Comparison of ENCODE assay signal across 19 cellular contexts in genomic region chr18:32450026-32450681, GRCh38. TPM values are rescaled to one million over a fixed set of nuclear protein-coding genes. Genes with fewer than 3 reads are reported as not detected.
DNase-seq lines count a peak whose midpoint lies in the region; ATAC-seq, FAIRE-seq and TF ChIP-seq lines count a peak whose summit lies in the region.
"Had no signal": no experiment of that assay in that cellular context is flagged by ENCODE, and none has a peak within 500 bp of the region (broad histone marks: within the 10 kb centered on the region; RNA-seq: fewer than 3 reads in every experiment).

No MANE protein-coding gene starts in this region.

- no peak overlapping the region for H3K9ac ChIP-seq in H1 (replicated peaks in 1 of 4; ENCODE audit: extremely low read depth in 1 of 4, low read depth in 3 of 4, low read length in 3 of 4)
- no peak overlapping the region for H3K9ac ChIP-seq in mesenchymal stem cell (ENCODE audit: low read length)
- no peak overlapping the region for H3K9ac ChIP-seq in H9 (ENCODE audit: extremely low read depth, insufficient read length, low read length)

- H3K36me3 Mint-ChIP-seq in H9 (ENCODE audit: insufficient read depth in 1 of 3, low read depth in 3 of 3): no peaks in the 10 kb centered on the region
- H3K36me3 Mint-ChIP-seq: CD14-positive monocyte had no signal

- 94% methylated on average over 3 of the region's 3 CpGs; no CpG with 5 or more reads in 1 of the 2 experiments for WGBS in H1 (ENCODE audit: extremely low coverage in 1 of 2, insufficient coverage in 1 of 2, insufficient read length in 1 of 2, insufficient replicate concordance in 2 of 2, low coverage in 1 of 2, low lambda C conversion rate in 2 of 2, missing lambda C conversion rate in 1 of 2), 2 experiments
- WGBS in mesenchymal stem cell: 98% methylated on average over 3 of the region's 3 CpGs
- no CpG with 5 or more reads among the region's 3 CpGs for WGBS in H9 (ENCODE audit: extremely low coverage, insufficient read length, low lambda C conversion rate)

- no peak for TF ChIP-seq POLR2A in H1 (IDR thresholded peaks at IDR 0.05; ENCODE audit: control extremely low read depth in 1 of 2, low read depth in 2 of 2, low read length in 2 of 2)

- no peak overlapping the region for H2BK5ac ChIP-seq in H1 (ENCODE audit: low read depth, low read length)
- no peak overlapping the region for H2BK5ac ChIP-seq in mesenchymal stem cell (ENCODE audit: low read depth, low read length, poor library complexity, severe bottlenecking)
- no peak overlapping the region for H2BK5ac ChIP-seq in H9 (ENCODE audit: insufficient read length, low read length)

- POLR2A ChIA-PET in H1 (lab: Charles Lee; ENCODE audit: partially characterized antibody): interaction anchor here (0.9 kb wide), 1 partner anchor 31 kb away, joined by 3 read pairs; no protein-coding TSS in a partner anchor

- H3K36me3 ChIP-seq in H1 (ENCODE audit: control insufficient read depth in 2 of 4, insufficient read depth in 4 of 4, low read length in 3 of 4) (no peaks in the 10 kb centered on the region), mesenchymal stem cell (ENCODE audit: control insufficient read depth in 1 of 2, insufficient read depth in 2 of 2, low read depth in 1 of 2, low read length in 2 of 2) (no peaks in the 10 kb centered on the region)
- H3K36me3 ChIP-seq: MG63 had no signal

- H3K4me2 ChIP-seq in H1 (ENCODE audit: insufficient read depth in 1 of 2, low read depth in 2 of 2, low read length in 2 of 2): no peak overlapping the region
- H3K4me2 ChIP-seq in mesenchymal stem cell (ENCODE audit: low read length, poor library complexity, severe bottlenecking): no peak overlapping the region
- H3K4me2 ChIP-seq in H9 (ENCODE audit: insufficient read depth, insufficient read length, low read length): no peak overlapping the region
- H3K4me2 ChIP-seq: GM23338, PC-9 had no signal

- H3K4me1 Mint-ChIP-seq in H9: 0 out of 4 replicates have a peak, but pooled peaks cover 0 to 3% of the 10 kb centered on the region in 2 experiments

- TF ChIP-seq CTCF in H1 (IDR thresholded peaks at IDR 0.05; ENCODE audit: control extremely low read depth in 1 of 3, insufficient read depth in 1 of 3, low read depth in 1 of 3, low read length in 3 of 3): no peak
- no peak for TF ChIP-seq CTCF in H9 (conservative IDR thresholded peaks at IDR 0.05)

- H3K18ac ChIP-seq in H1 (ENCODE audit: extremely low read depth, low read length) (no peak overlapping the region), mesenchymal stem cell (ENCODE audit: low read depth in 1 of 2, low read length in 2 of 2) (no peak overlapping the region), H9 (ENCODE audit: insufficient read length, low read depth, low read length) (no peak overlapping the region)

- H3K27ac ChIP-seq in H1 (ENCODE audit: low read depth, low read length) (no peak overlapping the region), mesenchymal stem cell (ENCODE audit: low read length, poor library complexity, severe bottlenecking) (no peak overlapping the region), H9 (ENCODE audit: insufficient read length, low read depth, low read length) (no peak overlapping the region)
- H3K27ac ChIP-seq: PC-9 had no signal

- H4K5ac ChIP-seq in H1 (ENCODE audit: insufficient read length, low read depth, low read length): no peak overlapping the region
- H4K5ac ChIP-seq in H9 (ENCODE audit: insufficient read length, low read depth, low read length): no peak overlapping the region

- H3K9me3 ChIP-seq in H1 (ENCODE audit: insufficient read depth in 2 of 2, low read depth in 1 of 2, low read length in 1 of 2) (no peaks in the 10 kb centered on the region), mesenchymal stem cell (ENCODE audit: control insufficient read depth, low read length) (no peaks in the 10 kb centered on the region), H9 (ENCODE audit: control insufficient read depth, low read depth, low read length) (no peaks in the 10 kb centered on the region)
- H3K9me3 ChIP-seq: MG63 had no signal

- no peak overlapping the region for H2AK5ac ChIP-seq in H1 (ENCODE audit: low read depth, low read length)
- no peak overlapping the region for H2AK5ac ChIP-seq in mesenchymal stem cell (ENCODE audit: low read length, severe bottlenecking)
- H2AK5ac ChIP-seq in H9 (ENCODE audit: insufficient read length, low read length): no peak overlapping the region

- H3K4ac ChIP-seq in H1 (replicated peaks; ENCODE audit: insufficient read length, low read depth, low read length): no peak overlapping the region
- no peak overlapping the region for H3K4ac ChIP-seq in mesenchymal stem cell (ENCODE audit: low read depth in 1 of 2, low read length in 2 of 2)
- H3K4ac ChIP-seq in H9 (ENCODE audit: low read depth, low read length): no peak overlapping the region

- H3K23me2 ChIP-seq in H1 (ENCODE audit: low read depth, low read length) (no peaks in the 10 kb centered on the region), H9 (ENCODE audit: insufficient read length, low read depth, low read length, poor library complexity, severe bottlenecking) (no peaks in the 10 kb centered on the region)

- TF ChIP-seq RAD21 in H1 (IDR thresholded peaks at IDR 0.05 in 1 of 2, conservative IDR thresholded peaks at IDR 0.05 in 1 of 2; ENCODE audit: low read depth in 2 of 2, low read length in 2 of 2): no peak

- CTCF ChIA-PET in H1 (lab: Charles Lee; ENCODE audit: partially characterized antibody): interaction anchor here (0.6 to 2.8 kb wide), 6 partner anchors 10 to 381 kb away, joined by 3 to 27 read pairs (median 4); no protein-coding TSS in a partner anchor

- DNase-seq in HCEC 1CT (peak; percentile 70), NCI-H82 treated with DMSO at 0.1 percent for 48 hours (lab: John Stamatoyannopoulos, UW; ENCODE audit: unreplicated experiment) (peak; percentile 56), H1 (ENCODE audit: low read depth in 1 of 2, low spot score in 2 of 2) (no peak), mesenchymal stem cell (peak; percentile 30), H9 (no peak), CD1c-positive myeloid dendritic cell (ENCODE audit: extremely low spot score) (no peak)
- DNase-seq: COR-L47, MG63, NCI-H1105, NCI-H2081, NCI-H2171 treated with DMSO at 0.1 percent for 48 hours, NCI-H446, NCI-H748 treated with DMSO at 0.1 percent for 48 hours, PC-9 had no signal

- H3K4me1 ChIP-seq in H1 (replicated peaks in 1 of 4; ENCODE audit: control insufficient read depth in 3 of 4, insufficient read depth in 4 of 4, low read length in 3 of 4) (no peaks in the 10 kb centered on the region; a peak in 1 of 7 replicates), mesenchymal stem cell (ENCODE audit: control insufficient read depth, insufficient read depth, low read depth, low read length) (no peaks in the 10 kb centered on the region), H9 (ENCODE audit: insufficient read depth, low read length) (peaks cover 2% of the 10 kb centered on the region; the same call in 1 of the 2 replicates)

- H3K56ac ChIP-seq in H1 (replicated peaks; ENCODE audit: insufficient read length, low read depth, low read length): no peak overlapping the region
- H3K56ac ChIP-seq in H9 (ENCODE audit: insufficient read length, low read depth, low read length): no peak overlapping the region

- no peak overlapping the region for H2BK120ac ChIP-seq in H1 (replicated peaks; ENCODE audit: low read depth, low read length)
- H2BK120ac ChIP-seq in mesenchymal stem cell (ENCODE audit: low read depth, low read length): no peak overlapping the region
- no peak overlapping the region for H2BK120ac ChIP-seq in H9 (ENCODE audit: low read depth, low read length, poor library complexity, severe bottlenecking)

- H3K79me2 ChIP-seq in H1 (ENCODE audit: control insufficient read depth in 1 of 2, insufficient read depth in 2 of 2, low read length in 2 of 2) (peaks cover 0 to 8% of the 10 kb centered on the region in 2 experiments; a peak in 3 of 4 replicates), H9 (ENCODE audit: insufficient read depth, low read length) (no peaks in the 10 kb centered on the region)

- H3K27me3 ChIP-seq in H1 (replicated peaks in 1 of 4; ENCODE audit: control insufficient read depth in 3 of 4, extremely low read depth in 1 of 4, insufficient read depth in 3 of 4, low read length in 3 of 4) (no peaks in the 10 kb centered on the region), mesenchymal stem cell (ENCODE audit: control insufficient read depth in 1 of 2, insufficient read depth in 1 of 2, low read length in 2 of 2) (no peaks in the 10 kb centered on the region), H9 (ENCODE audit: insufficient read depth, low read length) (no peaks in the 10 kb centered on the region)

- no peak for ATAC-seq in GM18870 (IDR thresholded peaks at IDR 0.05; ENCODE audit: unreplicated experiment)
- ATAC-seq: GM23338 had no signal

- H3K9me3 Mint-ChIP-seq in H9: no peaks in the 10 kb centered on the region
- H3K9me3 Mint-ChIP-seq: CD14-positive monocyte, GM23338 had no signal

- H3K79me1 ChIP-seq in H1 (ENCODE audit: low read depth, low read length): peaks cover 2% of the 10 kb centered on the region; the same call in 1 of the 2 replicates
- H3K79me1 ChIP-seq in mesenchymal stem cell (replicated peaks; ENCODE audit: low read length, poor library complexity, severe bottlenecking): peaks cover 12% of the 10 kb centered on the region
- H3K79me1 ChIP-seq in H9 (ENCODE audit: insufficient read depth, low read depth, low read length, poor library complexity, severe bottlenecking): no peaks in the 10 kb centered on the region

- no peak overlapping the region for H4K8ac ChIP-seq in H1 (ENCODE audit: extremely low read depth, insufficient read depth, low read length)
- H4K8ac ChIP-seq in mesenchymal stem cell (ENCODE audit: low read length): no peak overlapping the region
- H4K8ac ChIP-seq in H9 (replicated peaks; ENCODE audit: insufficient read length, low read depth, low read length): no peak overlapping the region

- H3K23ac ChIP-seq in H1 (ENCODE audit: insufficient read length) (no peak overlapping the region), mesenchymal stem cell (ENCODE audit: low read length in 2 of 2) (no peak overlapping the region), H9 (ENCODE audit: insufficient read length, low read depth, low read length) (no peak overlapping the region)

- H3K4me3 ChIP-seq in H1 (ENCODE audit: extremely low read depth in 1 of 4, insufficient read depth in 2 of 4, low read depth in 3 of 4, low read length in 4 of 4) (no peak overlapping the region), mesenchymal stem cell (ENCODE audit: insufficient read depth in 1 of 2, low read depth in 1 of 2, low read length in 2 of 2) (no peak overlapping the region)
- H3K4me3 ChIP-seq: GM23338, MG63, PC-9 had no signal

- TF ChIP-seq EP300 in H1 (IDR thresholded peaks at IDR 0.05; ENCODE audit: borderline replicate concordance in 1 of 2, low read depth in 2 of 2, low read length in 2 of 2): no peak

- no peak overlapping the region for H2BK20ac ChIP-seq in H1 (ENCODE audit: low read length)
- H2BK20ac ChIP-seq in H9 (ENCODE audit: low read depth, low read length, poor library complexity, severe bottlenecking): no peak overlapping the region

- no peak overlapping the region for H3K14ac ChIP-seq in H1 (ENCODE audit: insufficient read length)
- H3K14ac ChIP-seq in mesenchymal stem cell (ENCODE audit: low read length in 2 of 2): no peak overlapping the region
- H3K14ac ChIP-seq in H9 (ENCODE audit: insufficient read depth, low read length): no peak overlapping the region

- H4K91ac ChIP-seq in H1 (replicated peaks; ENCODE audit: insufficient read length, low read length) (no peak overlapping the region), mesenchymal stem cell (ENCODE audit: low read length) (no peak overlapping the region), H9 (ENCODE audit: insufficient read length, low read depth, low read length) (no peak overlapping the region)

- no peaks in the 10 kb centered on the region for H3K27me3 Mint-ChIP-seq in H9 (ENCODE audit: low read depth)

- H3K4me3 Mint-ChIP-seq in H9: no peak overlapping the region
- H3K4me3 Mint-ChIP-seq: CD14-positive monocyte, GM23338 had no signal

- no peak for FAIRE-seq in H1 (lab: Jason Lieb, UNC)
- FAIRE-seq: G401.6, GM19239 had no signal

- H2AFZ ChIP-seq in H1 (ENCODE audit: low read length) (no peak overlapping the region), mesenchymal stem cell (ENCODE audit: low read depth, low read length) (no peak overlapping the region), H9 (ENCODE audit: low read length) (no peak overlapping the region)
- H2AFZ ChIP-seq: GM23338, PC-9 had no signal

- H2BK12ac ChIP-seq in H1 (ENCODE audit: low read depth, low read length): no peak overlapping the region
- H2BK12ac ChIP-seq in mesenchymal stem cell (ENCODE audit: low read length in 2 of 2): no peak overlapping the region
- H2BK12ac ChIP-seq in H9 (ENCODE audit: insufficient read length, low read depth, low read length): no peak overlapping the region

- no peak overlapping the region for H3T11ph ChIP-seq in H9 (ENCODE audit: low read length)

- no peak overlapping the region for H2BK15ac ChIP-seq in H1 (ENCODE audit: low read length)
- no peak overlapping the region for H2BK15ac ChIP-seq in mesenchymal stem cell (ENCODE audit: low read depth, poor library complexity, severe bottlenecking)
- no peak overlapping the region for H2BK15ac ChIP-seq in H9 (ENCODE audit: low read depth, low read length)

- no peaks in the 10 kb centered on the region for H4K20me1 ChIP-seq in H1 (replicated peaks in 1 of 2; ENCODE audit: control insufficient read depth in 1 of 2, insufficient read depth in 2 of 2, low read length in 2 of 2)
- no peaks in the 10 kb centered on the region for H4K20me1 ChIP-seq in H9 (ENCODE audit: control insufficient read depth, insufficient read depth, insufficient read length)

- no peak overlapping the region for H3K27ac Mint-ChIP-seq in H9
- H3K27ac Mint-ChIP-seq: CD14-positive monocyte, GM23338 had no signal

RNA-seq across cellular contexts. Expression of gene GAREM1, which starts 20.5 kb away (rescaled TPM):
- 9.2 and 9.6 TPM in 2 replicates for total RNA-seq in H1 (2021; fragmentation: NEBNext Ultra II Directional; extraction: Animal tissue kit (Norgen Biotek cat#: 25700))
- polyA plus RNA-seq in H1 (2011; rRNA removed): 3.6 and 3.9 TPM in 2 replicates
- 3.8 TPM for polyA plus RNA-seq in H1 (2011; cell fraction: cytosol; rRNA removed)
- polyA plus RNA-seq in H1 (2011; cell fraction: nucleus; rRNA removed): 6.1 TPM
- 3.0 to 5.0 TPM (median 4.0 TPM) in 4 replicates for polyA plus RNA-seq in H1 (2012, experiment 1 of 2)
- 1.3 TPM for polyA plus RNA-seq in H1 (2012, experiment 2 of 2)
- 3.9 TPM for polyA plus RNA-seq in H1 (2013, experiment 1 of 2)
- 4.0 TPM for polyA plus RNA-seq in H1 (2013, experiment 2 of 2)
- 18.0 and 18.8 TPM in 2 replicates for polyA minus RNA-seq in H1 (2011; rRNA and poly(A)+ RNA removed)
- 5.4 TPM for polyA minus RNA-seq in H1 (2011; cell fraction: cytosol; rRNA and poly(A)+ RNA removed)
- 14.6 TPM for polyA minus RNA-seq in H1 (2011; cell fraction: nucleus; rRNA and poly(A)+ RNA removed)
- 4.6 TPM for polyA plus RNA-seq in mesenchymal stem cell (2013, experiment 1 of 2)
- 4.8 TPM for polyA plus RNA-seq in mesenchymal stem cell (2013, experiment 2 of 2)
- 4.4 and 5.2 TPM in 2 replicates for total RNA-seq in H9 (2021)
- polyA plus RNA-seq: CD14-positive monocyte had no signal

Comparison
In these comparisons a context has a peak if more than half of its experiments do, and no peak if none do; other contexts are left out.
1. DNase-seq: peak in HCEC 1CT (single experiment), NCI-H82 treated with DMSO at 0.1 percent for 48 hours (single experiment) and mesenchymal stem cell (single experiment); none in H1 (0 of 2), H9 (single experiment) and CD1c-positive myeloid dendritic cell (single experiment).